ENCODE assay signal across 19 cellular contexts in the genomic region with DNA sequence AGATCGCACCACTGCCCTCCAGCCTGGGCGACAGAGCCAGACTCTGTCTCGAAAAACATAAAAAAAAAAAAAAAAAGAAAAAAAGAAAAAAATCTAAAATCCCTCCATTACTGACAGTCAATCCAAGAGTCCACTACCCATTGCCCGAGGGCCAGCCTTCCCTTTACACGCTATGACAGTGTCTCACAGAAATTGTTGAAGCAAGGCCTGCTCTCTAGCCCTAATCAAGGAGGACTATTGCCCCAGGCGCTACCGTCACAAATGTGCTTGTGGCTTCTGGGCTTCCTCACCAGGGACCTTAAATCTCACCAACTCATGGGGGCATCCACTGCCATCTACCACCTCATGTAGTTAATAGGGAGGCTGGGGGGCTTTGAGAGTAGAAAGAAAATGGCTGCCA. TPM values are rescaled to one million over a fixed set of nuclear protein-coding genes. Genes with fewer than 3 reads are reported as not detected.
A peak's percentile ranks its signal among the peaks of the same experiment; 100 is the strongest.
DNase-seq lines count a peak whose midpoint lies in the region; ATAC-seq and TF ChIP-seq lines count a peak whose summit lies in the region.
"Had no signal": no experiment of that assay in that cellular context is flagged by ENCODE, and none has a peak within 500 bp of the region (broad histone marks: within the 10 kb centered on the region; RNA-seq: fewer than 3 reads in every experiment).

No MANE protein-coding gene starts in this region.

- peaks cover 5% of the 10 kb centered on the region for H3K36me3 Mint-ChIP-seq in Caco-2 (ENCODE audit: insufficient read depth, unreplicated experiment)
- no peaks in the 10 kb centered on the region for H3K36me3 Mint-ChIP-seq in WTC11
- H3K36me3 Mint-ChIP-seq in nephron progenitor cell (ENCODE audit: low read depth), result peaks cover 11% of the 10 kb centered on the region

- H4K20me1 ChIP-seq in BLaER1, result 0 out of 2 replicates have a peak, but pooled peaks cover 22% of the 10 kb centered on the region

- H3K9me3 Mint-ChIP-seq in Caco-2 (ENCODE audit: unreplicated experiment) (no peaks in the 10 kb centered on the region), WTC11 (no peaks in the 10 kb centered on the region), nephron progenitor cell (no peaks in the 10 kb centered on the region)

- H3K4me3 Mint-ChIP-seq in Caco-2 (ENCODE audit: unreplicated experiment) (no peak overlapping the region), WTC11 (no peak overlapping the region), nephron progenitor cell (no peak overlapping the region)

- POLR2A ChIA-PET in Caco-2 (lab: Charles Lee) (interaction anchor here (1.5 kb wide), 1 partner anchor 357 kb away, joined by 4 read pairs; a partner anchor contains a TSS), WTC11 (lab: Charles Lee) (no interaction called here)

- intact Hi-C loops in Caco-2 (cut with micrococcal nuclease; ENCODE audit: unreplicated experiment), result no loop called here

- peaks cover 100% of the 10 kb centered on the region for H3K4me1 ChIP-seq in BLaER1
- H3K4me1 ChIP-seq in Caco-2, result peaks cover 35% of the 10 kb centered on the region
- H3K4me1 ChIP-seq in Peyer's patch, result no peaks in the 10 kb centered on the region
- H3K4me1 ChIP-seq: HAP-1 had no signal

- ATAC-seq in WTC11, result no peak
- no peak for ATAC-seq in HG03571 (IDR thresholded peaks at IDR 0.05; ENCODE audit: unreplicated experiment)
- no peak for ATAC-seq in HG03025 (IDR thresholded peaks at IDR 0.05; ENCODE audit: low FRiP score, unreplicated experiment)
- ATAC-seq: K562, Panc1 had no signal

- H3K27ac Mint-ChIP-seq in Caco-2 (ENCODE audit: unreplicated experiment) (peak overlapping the region; percentile 81), WTC11 (peak overlapping the region; percentile 81; the same call in 1 of the 2 replicates), nephron progenitor cell (peak overlapping the region; percentile 60)

- H3K27ac ChIP-seq in BLaER1 (peak overlapping the region; percentile 96), Peyer's patch (no peak overlapping the region)

- BruUV-seq in Caco-2 (replicated peaks; lab: Mats Ljungman, UMichigan), result no TSS peak

- CTCF ChIA-PET in Caco-2 (lab: Charles Lee), result interaction anchor here (0.6 to 0.7 kb wide), 3 partner anchors 58 to 699 kb away, joined by 3 to 6 read pairs (median 4); no protein-coding TSS in a partner anchor
- CTCF ChIA-PET in WTC11 (lab: Charles Lee), result interaction anchor here (2.2 kb wide), 1 partner anchor 49 kb away, joined by 8 read pairs; no protein-coding TSS in a partner anchor

- H3K36me3 ChIP-seq in BLaER1 (peaks cover 90% of the 10 kb centered on the region), Caco-2 (ENCODE audit: control insufficient read depth, insufficient read depth, low read length) (no peaks in the 10 kb centered on the region), Peyer's patch (no peaks in the 10 kb centered on the region)
- H3K36me3 ChIP-seq: HAP-1, MG63 had no signal

- DNase-seq in Caco-2 (no peak), WTC11 (ENCODE audit: low spot score) (no peak), nephron progenitor cell (no peak), Peyer's patch (no peak), G401 (ENCODE audit: low spot score) (no peak)
- DNase-seq: DMS53, MG63, NCI-H1092 treated with DMSO at 0.1 percent for 48 hours, NCI-H1694, NCI-H2107, NCI-H748 treated with DMSO at 0.1 percent for 48 hours, Right ventricle myocardium superior, SK-N-SH had no signal

- TF ChIP-seq POLR2A in Peyer's patch (IDR thresholded peaks at IDR 0.05), result no peak

- H3K27me3 Mint-ChIP-seq in Caco-2 (ENCODE audit: insufficient read depth, unreplicated experiment) (no peaks in the 10 kb centered on the region), WTC11 (ENCODE audit: low read depth) (no peaks in the 10 kb centered on the region), nephron progenitor cell (ENCODE audit: low read depth, poor library complexity) (no peaks in the 10 kb centered on the region)

- H3K4me3 ChIP-seq in BLaER1 (no peak overlapping the region; the same call in 1 of the 2 replicates), Caco-2 (ENCODE audit: low read depth, low read length) (no peak overlapping the region), Peyer's patch (no peak overlapping the region)
- H3K4me3 ChIP-seq: HAP-1, K562, MG63 had no signal

- no peaks in the 10 kb centered on the region for H3K27me3 ChIP-seq in BLaER1
- no peaks in the 10 kb centered on the region for H3K27me3 ChIP-seq in Caco-2 (replicated peaks; ENCODE audit: control insufficient read depth, insufficient read depth, low read length)
- H3K27me3 ChIP-seq in Peyer's patch, result no peaks in the 10 kb centered on the region
- H3K27me3 ChIP-seq: MG63 had no signal

- TF ChIP-seq CTCF in Caco-2 (IDR thresholded peaks at IDR 0.05; ENCODE audit: insufficient read depth in 1 of 2, low read depth in 1 of 2, low read length in 1 of 2, severe bottlenecking in 1 of 2, unreplicated experiment in 1 of 2), result no peak
- TF ChIP-seq CTCF in WTC11 (IDR thresholded peaks at IDR 0.05), result no peak
- no peak for TF ChIP-seq CTCF in nephron progenitor cell (IDR thresholded peaks at IDR 0.05)
- TF ChIP-seq CTCF in Peyer's patch (IDR thresholded peaks at IDR 0.05), result no peak

- in situ Hi-C loops in G401 (cut with HindIII; ENCODE audit: low sequenced_read_pairs), result no loop called here

- H3K9me3 ChIP-seq in BLaER1 (no peaks in the 10 kb centered on the region), Caco-2 (no peaks in the 10 kb centered on the region), Peyer's patch (no peaks in the 10 kb centered on the region)
- H3K9me3 ChIP-seq: HAP-1, MG63, SK-N-SH had no signal

- H3K4me2 ChIP-seq in BLaER1, result peak overlapping the region; percentile 87

- H3K4me1 Mint-ChIP-seq in Caco-2 (ENCODE audit: low read depth, unreplicated experiment), result peaks cover 35% of the 10 kb centered on the region
- peaks cover 4% of the 10 kb centered on the region; the same call in 1 of the 2 replicates for H3K4me1 Mint-ChIP-seq in WTC11
- peaks cover 10% of the 10 kb centered on the region for H3K4me1 Mint-ChIP-seq in nephron progenitor cell

- H3K9ac ChIP-seq in BLaER1, result peak overlapping the region; percentile 62; the same call in 1 of the 2 replicates

TF ChIP-seq in WTC11, 78 proteins besides CTCF, POLR2A, EP300 and RAD21:
- TF ChIP-seq, protein P1, sequence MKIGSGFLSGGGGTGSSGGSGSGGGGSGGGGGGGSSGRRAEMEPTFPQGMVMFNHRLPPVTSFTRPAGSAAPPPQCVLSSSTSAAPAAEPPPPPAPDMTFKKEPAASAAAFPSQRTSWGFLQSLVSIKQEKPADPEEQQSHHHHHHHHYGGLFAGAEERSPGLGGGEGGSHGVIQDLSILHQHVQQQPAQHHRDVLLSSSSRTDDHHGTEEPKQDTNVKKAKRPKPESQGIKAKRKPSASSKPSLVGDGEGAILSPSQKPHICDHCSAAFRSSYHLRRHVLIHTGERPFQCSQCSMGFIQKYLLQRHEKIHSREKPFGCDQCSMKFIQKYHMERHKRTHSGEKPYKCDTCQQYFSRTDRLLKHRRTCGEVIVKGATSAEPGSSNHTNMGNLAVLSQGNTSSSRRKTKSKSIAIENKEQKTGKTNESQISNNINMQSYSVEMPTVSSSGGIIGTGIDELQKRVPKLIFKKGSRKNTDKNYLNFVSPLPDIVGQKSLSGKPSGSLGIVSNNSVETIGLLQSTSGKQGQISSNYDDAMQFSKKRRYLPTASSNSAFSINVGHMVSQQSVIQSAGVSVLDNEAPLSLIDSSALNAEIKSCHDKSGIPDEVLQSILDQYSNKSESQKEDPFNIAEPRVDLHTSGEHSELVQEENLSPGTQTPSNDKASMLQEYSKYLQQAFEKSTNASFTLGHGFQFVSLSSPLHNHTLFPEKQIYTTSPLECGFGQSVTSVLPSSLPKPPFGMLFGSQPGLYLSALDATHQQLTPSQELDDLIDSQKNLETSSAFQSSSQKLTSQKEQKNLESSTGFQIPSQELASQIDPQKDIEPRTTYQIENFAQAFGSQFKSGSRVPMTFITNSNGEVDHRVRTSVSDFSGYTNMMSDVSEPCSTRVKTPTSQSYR (CRISPR knock-in tag; IDR thresholded peaks at IDR 0.05), result no peak
TF ChIP-seq in WTC11: peak in this region for 0.

RNA-seq across cellular contexts. Expression of a gene that starts 49.9 kb away (rescaled TPM):
- total RNA-seq in Caco-2 (2022) (21.5 and 22.0 TPM in 2 replicates), WTC11 (2021) (18.9 to 22.6 TPM (median 21.1 TPM) in 3 replicates), Peyer's patch (10 to 100 TPM in 1 of 4 donors, 1 to 10 TPM in 3; 2.3 to 14.9 (median 5.2) TPM)
- 0.31 and 0.78 TPM in 2 replicates for total RNA-seq in G401 (2014; rRNA removed; shearing (Covaris generic))
